22 cellular contexts compared by ENCODE assay signal in genomic region chr2:222649801-222650200, GRCh38. TPM values are rescaled to one million over a fixed set of nuclear protein-coding genes. Genes with fewer than 3 reads are reported as not detected.
DNase-seq lines count a peak whose midpoint lies in the region; ATAC-seq, FAIRE-seq and TF ChIP-seq lines count a peak whose summit lies in the region.
"Had no signal": no experiment of that assay in that cellular context is flagged by ENCODE, and none has a peak within 500 bp of the region (broad histone marks: within the 10 kb centered on the region; RNA-seq: fewer than 3 reads in every experiment).

No MANE protein-coding gene starts in this region.

- TF ChIP-seq RAD21 in K562 (CRISPR knock-in tag; conservative IDR thresholded peaks at IDR 0.05 in 1 of 2, IDR thresholded peaks at IDR 0.05 in 1 of 2): no peak

- H3K4me3 ChIP-seq in K562 (no peak overlapping the region), neural progenitor cell (no peak overlapping the region), stomach (no peak overlapping the region), left ventricle myocardium inferior (no peak overlapping the region)
- H3K4me3 ChIP-seq: BLaER1 had no signal

- TF ChIP-seq CTCF in K562 (IDR thresholded peaks at IDR 0.05 in 2 of 3, conservative IDR thresholded peaks at IDR 0.05 in 1 of 3; ENCODE audit: insufficient read depth in 2 of 3, low read depth in 1 of 3, low read length in 3 of 3) (no peak), neural progenitor cell (IDR thresholded peaks at IDR 0.05) (no peak), stomach (IDR thresholded peaks at IDR 0.05) (no peak), left ventricle myocardium inferior (IDR thresholded peaks at IDR 0.05; ENCODE audit: borderline replicate concordance) (no peak)

- DNase-seq in activated CD4-positive, alpha-beta memory T cell treated with anti-CD3 and anti-CD28 coated beads, Interleukin-2, amount 10 ng/mL, durations not matched to agents 7 days and 5 days: no peak
- no peak for DNase-seq in activated CD4-positive, alpha-beta memory T cell treated with anti-CD3 and anti-CD28 coated beads for 36 hours
- DNase-seq in K562 (ENCODE audit: extremely low read depth in 1 of 4, low spot score in 3 of 4) (no peak), neural progenitor cell (ENCODE audit: low spot score) (no peak), stomach (no peak), left ventricle myocardium inferior (no peak)
- no peak for DNase-seq in activated CD8-positive, alpha-beta T cell treated with anti-CD3 and anti-CD28 coated beads, Interleukin-2, amount 10 ng/mL, durations not matched to agents 7 days and 5 days
- DNase-seq: 8988T; CD4-positive, alpha-beta memory T cell; DMS153; DMS79; GDM1; GOT3; H7; HFFc6 had no signal

- H3K27me3 Mint-ChIP-seq in activated CD4-positive, alpha-beta memory T cell treated with anti-CD3 and anti-CD28 coated beads, Interleukin-2, amount 10 ng/mL, durations not matched to agents 7 days and 5 days: no peaks in the 10 kb centered on the region
- no peaks in the 10 kb centered on the region for H3K27me3 Mint-ChIP-seq in activated CD4-positive, alpha-beta memory T cell treated with anti-CD3 and anti-CD28 coated beads for 36 hours
- no peaks in the 10 kb centered on the region for H3K27me3 Mint-ChIP-seq in neural progenitor cell (ENCODE audit: insufficient read depth, low read depth)
- no peaks in the 10 kb centered on the region for H3K27me3 Mint-ChIP-seq in activated CD8-positive, alpha-beta T cell treated with anti-CD3 and anti-CD28 coated beads, Interleukin-2, amount 10 ng/mL, durations not matched to agents 7 days and 5 days (ENCODE audit: low read depth)
- H3K27me3 Mint-ChIP-seq: CD4-positive, alpha-beta memory T cell had no signal

- CTCF ChIA-PET in activated CD4-positive, alpha-beta memory T cell treated with anti-CD3 and anti-CD28 coated beads, Interleukin-2, amount 10 ng/mL, durations not matched to agents 7 days and 5 days (lab: Charles Lee): no interaction called here
- CTCF ChIA-PET in activated CD4-positive, alpha-beta memory T cell treated with anti-CD3 and anti-CD28 coated beads for 36 hours (lab: Charles Lee): no interaction called here
- CTCF ChIA-PET in K562 (lab: Yijun Ruan, JAX; ENCODE audit: low intra/inter-chr PET ratio): no interaction called here
- CTCF ChIA-PET in activated CD8-positive, alpha-beta T cell treated with anti-CD3 and anti-CD28 coated beads, Interleukin-2, amount 10 ng/mL, durations not matched to agents 7 days and 5 days (lab: Charles Lee): no interaction called here

- H3K27ac Mint-ChIP-seq in activated CD4-positive, alpha-beta memory T cell treated with anti-CD3 and anti-CD28 coated beads, Interleukin-2, amount 10 ng/mL, durations not matched to agents 7 days and 5 days: peak overlapping the region; percentile 11
- no peak overlapping the region for H3K27ac Mint-ChIP-seq in activated CD4-positive, alpha-beta memory T cell treated with anti-CD3 and anti-CD28 coated beads for 36 hours
- no peak overlapping the region for H3K27ac Mint-ChIP-seq in neural progenitor cell
- no peak overlapping the region for H3K27ac Mint-ChIP-seq in activated CD8-positive, alpha-beta T cell treated with anti-CD3 and anti-CD28 coated beads, Interleukin-2, amount 10 ng/mL, durations not matched to agents 7 days and 5 days
- H3K27ac Mint-ChIP-seq: HFFc6 had no signal

- FAIRE-seq in K562 (lab: Jason Lieb, UNC): no peak
- FAIRE-seq: HTR-8/SVneo had no signal

- H3K4me1 ChIP-seq in K562 (replicated peaks in 1 of 2; ENCODE audit: control insufficient read depth in 2 of 2, insufficient read depth in 2 of 2, low read length in 2 of 2): peaks cover 3 to 5% of the 10 kb centered on the region in 2 experiments; a peak in 3 of 5 replicates
- H3K4me1 ChIP-seq in neural progenitor cell: peaks cover 8% of the 10 kb centered on the region
- H3K4me1 ChIP-seq in stomach: peaks cover 7 to 64% (median 32%) of the 10 kb centered on the region in 4 donors
- peaks cover 19% of the 10 kb centered on the region for H3K4me1 ChIP-seq in left ventricle myocardium inferior

- H3K27ac ChIP-seq in K562 (ENCODE audit: extremely low read depth, low read depth, low read length) (no peak overlapping the region), neural progenitor cell (no peak overlapping the region), stomach (peak overlapping the region in 1 of 5 donors; percentile 15), left ventricle myocardium inferior (replicated peaks) (no peak overlapping the region)
- H3K27ac ChIP-seq: BLaER1 had no signal

- H3K79me2 ChIP-seq in K562 (ENCODE audit: control insufficient read depth, insufficient read depth, low read length): peaks cover 76% of the 10 kb centered on the region
- peaks cover 61% of the 10 kb centered on the region for H3K79me2 ChIP-seq in neural progenitor cell (ENCODE audit: low read depth)

- no peaks in the 10 kb centered on the region for H3K27me3 ChIP-seq in K562 (ENCODE audit: control insufficient read depth in 2 of 2, insufficient read depth in 2 of 2, low read length in 2 of 2)
- no peaks in the 10 kb centered on the region for H3K27me3 ChIP-seq in neural progenitor cell
- H3K27me3 ChIP-seq in stomach: no peaks in the 10 kb centered on the region
- no peaks in the 10 kb centered on the region for H3K27me3 ChIP-seq in left ventricle myocardium inferior (ENCODE audit: low read depth)
- H3K27me3 ChIP-seq: BLaER1 had no signal

- H2AFZ ChIP-seq in K562 (ENCODE audit: low read depth, low read length): no peak overlapping the region
- H2AFZ ChIP-seq in neural progenitor cell (replicated peaks): no peak overlapping the region

- BruUV-seq in K562 (replicated peaks; lab: Mats Ljungman, UMichigan): no TSS peak

- intact Hi-C loops in activated CD4-positive, alpha-beta memory T cell treated with anti-CD3 and anti-CD28 coated beads for 36 hours (cut with micrococcal nuclease): no loop called here
- intact Hi-C loops in K562 (cut with micrococcal nuclease) (no loop called here), stomach (cut with DNase I; ENCODE audit: low total_unique reads) (no loop called here), left ventricle myocardium inferior (cut with micrococcal nuclease) (no loop called here)

- H3K9me3 ChIP-seq in K562 (replicated peaks; ENCODE audit: control insufficient read depth, insufficient read depth, low read depth, low read length) (no peaks in the 10 kb centered on the region), neural progenitor cell (ENCODE audit: low read depth) (no peaks in the 10 kb centered on the region), stomach (no peaks in the 10 kb centered on the region), left ventricle myocardium inferior (replicated peaks) (no peaks in the 10 kb centered on the region)
- H3K9me3 ChIP-seq: BLaER1 had no signal

- H3K9me1 ChIP-seq in K562 (ENCODE audit: control insufficient read depth, insufficient read depth, low read length): no peaks in the 10 kb centered on the region

- H3K36me3 ChIP-seq in K562 (ENCODE audit: control insufficient read depth, insufficient read depth, low read length) (peaks cover 78% of the 10 kb centered on the region), neural progenitor cell (peaks cover 8% of the 10 kb centered on the region), stomach (peaks cover 14 to 34% (median 31%) of the 10 kb centered on the region in 4 donors), left ventricle myocardium inferior (peaks cover 28% of the 10 kb centered on the region)

- H3K9ac ChIP-seq in K562 (ENCODE audit: insufficient read depth in 1 of 2, low read depth in 2 of 2, low read length in 2 of 2) (no peak overlapping the region), neural progenitor cell (peak overlapping the region; percentile 10)
- H3K9ac ChIP-seq: BLaER1 had no signal

- in situ Hi-C loops in K562 (cut with MboI): no loop called here

- no peak for ATAC-seq in K562
- no peak for ATAC-seq in activated CD8-positive, alpha-beta T cell treated with anti-CD3 and anti-CD28 coated beads, Interleukin-2, amount 10 ng/mL, durations not matched to agents 7 days and 5 days
- ATAC-seq: HCT116 had no signal

- POLR2A ChIA-PET in activated CD4-positive, alpha-beta memory T cell treated with anti-CD3 and anti-CD28 coated beads, Interleukin-2, amount 10 ng/mL, durations not matched to agents 7 days and 5 days (lab: Charles Lee): no interaction called here
- POLR2A ChIA-PET in activated CD4-positive, alpha-beta memory T cell treated with anti-CD3 and anti-CD28 coated beads for 36 hours (lab: Charles Lee): no interaction called here
- POLR2A ChIA-PET in K562 (lab: Yijun Ruan, JAX): no interaction called here
- POLR2A ChIA-PET in activated CD8-positive, alpha-beta T cell treated with anti-CD3 and anti-CD28 coated beads, Interleukin-2, amount 10 ng/mL, durations not matched to agents 7 days and 5 days (lab: Charles Lee): no interaction called here

- TF ChIP-seq EP300 in K562 (IDR thresholded peaks at IDR 0.05; ENCODE audit: low read length): no peak
- no peak for TF ChIP-seq EP300 in stomach (IDR thresholded peaks at IDR 0.05)

- H3K9me3 Mint-ChIP-seq in activated CD4-positive, alpha-beta memory T cell treated with anti-CD3 and anti-CD28 coated beads, Interleukin-2, amount 10 ng/mL, durations not matched to agents 7 days and 5 days: no peaks in the 10 kb centered on the region
- H3K9me3 Mint-ChIP-seq in activated CD4-positive, alpha-beta memory T cell treated with anti-CD3 and anti-CD28 coated beads for 36 hours: no peaks in the 10 kb centered on the region
- no peaks in the 10 kb centered on the region for H3K9me3 Mint-ChIP-seq in neural progenitor cell
- H3K9me3 Mint-ChIP-seq in activated CD8-positive, alpha-beta T cell treated with anti-CD3 and anti-CD28 coated beads, Interleukin-2, amount 10 ng/mL, durations not matched to agents 7 days and 5 days (ENCODE audit: insufficient read depth): no peaks in the 10 kb centered on the region
- H3K9me3 Mint-ChIP-seq: CD14-positive monocyte; CD4-positive, alpha-beta memory T cell; HFFc6 had no signal

- no peaks in the 10 kb centered on the region for H4K20me1 ChIP-seq in K562 (replicated peaks; ENCODE audit: control insufficient read depth, insufficient read depth, low read length)
- peaks cover 5% of the 10 kb centered on the region for H4K20me1 ChIP-seq in neural progenitor cell (ENCODE audit: low read depth)

- TF ChIP-seq POLR2A in K562 (conservative IDR thresholded peaks at IDR 0.05) (no peak), stomach (IDR thresholded peaks at IDR 0.05) (no peak)

- peaks cover 50% of the 10 kb centered on the region for H3K4me1 Mint-ChIP-seq in activated CD4-positive, alpha-beta memory T cell treated with anti-CD3 and anti-CD28 coated beads, Interleukin-2, amount 10 ng/mL, durations not matched to agents 7 days and 5 days
- peaks cover 40% of the 10 kb centered on the region for H3K4me1 Mint-ChIP-seq in activated CD4-positive, alpha-beta memory T cell treated with anti-CD3 and anti-CD28 coated beads for 36 hours (ENCODE audit: low read depth)
- peaks cover 3% of the 10 kb centered on the region for H3K4me1 Mint-ChIP-seq in neural progenitor cell
- H3K4me1 Mint-ChIP-seq in activated CD8-positive, alpha-beta T cell treated with anti-CD3 and anti-CD28 coated beads, Interleukin-2, amount 10 ng/mL, durations not matched to agents 7 days and 5 days (ENCODE audit: low read depth): peaks cover 22% of the 10 kb centered on the region

- no peak overlapping the region for H3K4me3 Mint-ChIP-seq in activated CD4-positive, alpha-beta memory T cell treated with anti-CD3 and anti-CD28 coated beads, Interleukin-2, amount 10 ng/mL, durations not matched to agents 7 days and 5 days
- H3K4me3 Mint-ChIP-seq in activated CD4-positive, alpha-beta memory T cell treated with anti-CD3 and anti-CD28 coated beads for 36 hours: no peak overlapping the region
- no peak overlapping the region for H3K4me3 Mint-ChIP-seq in neural progenitor cell
- no peak overlapping the region for H3K4me3 Mint-ChIP-seq in activated CD8-positive, alpha-beta T cell treated with anti-CD3 and anti-CD28 coated beads, Interleukin-2, amount 10 ng/mL, durations not matched to agents 7 days and 5 days
- H3K4me3 Mint-ChIP-seq: CD14-positive monocyte, HFFc6 had no signal

- peaks cover 8% of the 10 kb centered on the region for H3F3A ChIP-seq in neural progenitor cell (ENCODE audit: low read depth)

- WGBS in K562 (ENCODE audit: insufficient coverage, low coverage, missing lambda C conversion rate): 90% methylated on average over 3 of the region's 3 CpGs
- 72 to 83% (median 76%) methylated on average over 3 of the region's 3 CpGs for WGBS in stomach, 5 donors

- H3K4me2 ChIP-seq in K562 (ENCODE audit: insufficient read depth, low read length) (no peak overlapping the region), neural progenitor cell (no peak overlapping the region)
- H3K4me2 ChIP-seq: BLaER1 had no signal

- peaks cover 49% of the 10 kb centered on the region for H3K36me3 Mint-ChIP-seq in activated CD4-positive, alpha-beta memory T cell treated with anti-CD3 and anti-CD28 coated beads, Interleukin-2, amount 10 ng/mL, durations not matched to agents 7 days and 5 days (ENCODE audit: low read depth)
- peaks cover 36% of the 10 kb centered on the region for H3K36me3 Mint-ChIP-seq in activated CD4-positive, alpha-beta memory T cell treated with anti-CD3 and anti-CD28 coated beads for 36 hours
- peaks cover 14% of the 10 kb centered on the region for H3K36me3 Mint-ChIP-seq in neural progenitor cell
- peaks cover 34% of the 10 kb centered on the region for H3K36me3 Mint-ChIP-seq in activated CD8-positive, alpha-beta T cell treated with anti-CD3 and anti-CD28 coated beads, Interleukin-2, amount 10 ng/mL, durations not matched to agents 7 days and 5 days (ENCODE audit: low read depth)

RNA-seq across cellular contexts. Expression of gene FARSB, which starts 6.1 kb away (rescaled TPM):
- total RNA-seq in activated CD4-positive, alpha-beta memory T cell treated with anti-CD3 and anti-CD28 coated beads, Interleukin-2, amount 10 ng/mL, durations not matched to agents 7 days and 5 days: 10 to 100 TPM; 20.8 to 21.5 TPM
- total RNA-seq in activated CD4-positive, alpha-beta memory T cell treated with anti-CD3 and anti-CD28 coated beads for 36 hours: 10 to 100 TPM; 40.3 to 41.4 TPM
- 16.9 and 39.3 TPM in 2 replicates for total RNA-seq in K562 (2011; cell fraction: chromatin; rRNA removed; ENCODE audit: low replicate concordance)
- 8.2 and 12.2 TPM in 2 replicates for total RNA-seq in K562 (2011; cell fraction: nucleolus; rRNA removed)
- 16.1 and 23.5 TPM in 2 replicates for total RNA-seq in K562 (2011; cell fraction: nucleoplasm; rRNA removed)
- total RNA-seq in K562 (2014; rRNA removed) (26.6 and 28.3 TPM in 2 replicates), K562 (2014; rRNA removed; fragmentation: Illumina TruSeq; extraction: Trizol) (55.7 and 60.7 TPM in 2 replicates), K562 (2015; rRNA removed; fragmentation: Illumina TruSeq; extraction: Trizol) (50.9 and 54.2 TPM in 2 replicates), K562 (2021) (50.5 and 52.0 TPM in 2 replicates), neural progenitor cell (ENCODE audit: low replicate concordance) (16.4 and 25.0 TPM in 2 replicates), stomach (10 to 100 TPM in 2 of 5 donors, 1 to 10 TPM in 3; 1.4 to 26.3 (median 5.8) TPM), left ventricle myocardium inferior (19.3 TPM)
- polyA plus RNA-seq in K562 (2011; rRNA removed) (61.6 and 90.1 TPM in 2 replicates), K562 (2014; fragmentation: Illumina TruSeq; extraction: Trizol) (86.3 and 101 TPM in 2 replicates), K562 (2014; fragmentation: Nextera tagmentation; extraction: Ambion mirVana) (100 to 1,000 TPM; 152 to 171 TPM), K562 (2014; rRNA removed) (54.0 and 64.9 TPM in 2 replicates), stomach (10 to 100 TPM; 15.1 to 17.5 (median 17.3) TPM)
- 30.8 and 38.2 TPM in 2 replicates for polyA plus RNA-seq in K562 (2011; cell fraction: cytosol; rRNA removed)
- polyA plus RNA-seq in K562 (2011; cell fraction: nucleus; rRNA removed): 20.0 and 26.4 TPM in 2 replicates
- 33.7 and 59.6 TPM in 2 replicates for polyA plus RNA-seq in K562 (2012)
- polyA minus RNA-seq in K562 (2011; rRNA and poly(A)+ RNA removed): 70.2 and 74.0 TPM in 2 replicates
- polyA minus RNA-seq in K562 (2011; cell fraction: cytosol; rRNA and poly(A)+ RNA removed): 19.7 and 32.9 TPM in 2 replicates
- 13.3 and 19.4 TPM in 2 replicates for polyA minus RNA-seq in K562 (2011; cell fraction: nucleus; rRNA and poly(A)+ RNA removed)
- 10 to 100 TPM; 26.9 to 28.0 TPM for total RNA-seq in activated CD8-positive, alpha-beta T cell treated with anti-CD3 and anti-CD28 coated beads, Interleukin-2, amount 10 ng/mL, durations not matched to agents 7 days and 5 days

RNA-seq across cellular contexts. Expression of gene MOGAT1, which starts 21.7 kb away (rescaled TPM):
- total RNA-seq in activated CD4-positive, alpha-beta memory T cell treated with anti-CD3 and anti-CD28 coated beads, Interleukin-2, amount 10 ng/mL, durations not matched to agents 7 days and 5 days: not detected
- not detected for total RNA-seq in activated CD4-positive, alpha-beta memory T cell treated with anti-CD3 and anti-CD28 coated beads for 36 hours
- total RNA-seq in K562 (2011; cell fraction: chromatin; rRNA removed; ENCODE audit: low replicate concordance): not detected in 2 replicates
- not detected in 2 replicates for total RNA-seq in K562 (2011; cell fraction: nucleolus; rRNA removed)
- not detected in 2 replicates for total RNA-seq in K562 (2011; cell fraction: nucleoplasm; rRNA removed)
- total RNA-seq in K562 (2014; rRNA removed) (not detected in 2 replicates), K562 (2014; rRNA removed; fragmentation: Illumina TruSeq; extraction: Trizol) (not detected in 2 replicates), K562 (2015; rRNA removed; fragmentation: Illumina TruSeq; extraction: Trizol) (not detected in 2 replicates), K562 (2021) (not detected in 2 replicates), neural progenitor cell (ENCODE audit: low replicate concordance) (0.62 and 2.0 TPM in 2 replicates), stomach (1 to 10 TPM in 1 of 5 donors, not detected in 4; 1.8 TPM), left ventricle myocardium inferior (0.44 TPM)
- polyA plus RNA-seq in K562 (2011; rRNA removed) (not detected in 2 replicates), K562 (2014; fragmentation: Illumina TruSeq; extraction: Trizol) (not detected in 2 replicates), K562 (2014; fragmentation: Nextera tagmentation; extraction: Ambion mirVana) (not detected), K562 (2014; rRNA removed) (not detected in 2 replicates), stomach (under 1 TPM in 1 of 3 donors, not detected in 2; 0.15 TPM)
- not detected in 2 replicates for polyA plus RNA-seq in K562 (2011; cell fraction: cytosol; rRNA removed)
- polyA plus RNA-seq in K562 (2011; cell fraction: nucleus; rRNA removed): not detected in 2 replicates
- polyA plus RNA-seq in K562 (2012): not detected in 2 replicates
- polyA minus RNA-seq in K562 (2011; rRNA and poly(A)+ RNA removed): not detected in 2 replicates
- not detected in 2 replicates for polyA minus RNA-seq in K562 (2011; cell fraction: cytosol; rRNA and poly(A)+ RNA removed)
- not detected in 2 replicates for polyA minus RNA-seq in K562 (2011; cell fraction: nucleus; rRNA and poly(A)+ RNA removed)
- total RNA-seq in activated CD8-positive, alpha-beta T cell treated with anti-CD3 and anti-CD28 coated beads, Interleukin-2, amount 10 ng/mL, durations not matched to agents 7 days and 5 days: not detected
- total RNA-seq: A673; CD4-positive, alpha-beta memory T cell; Daoy; H7; HFFc6 had no signal
- polyA plus RNA-seq: AG04450; CD14-positive monocyte; CD4-positive, alpha-beta memory T cell had no signal
